In genomic region chr6:28896505-28897392, GRCh38 we compare ENCODE assay signal across 2 cellular contexts.
A peak's percentile ranks its signal among the peaks of the same experiment; 100 is the strongest.
TF ChIP-seq lines count a peak whose summit lies in the region.

No MANE protein-coding gene starts in this region.

TF ChIP-seq in GM23338, 12 proteins besides CTCF, POLR2A, EP300 and RAD21 (continued from another document):
- TF ChIP-seq REST (IDR thresholded peaks at IDR 0.05; ENCODE audit: unreplicated experiment) (no peak), EZH2phosphoT487 (IDR thresholded peaks at IDR 0.05; ENCODE audit: unreplicated experiment) (no peak), ZNF331 (CRISPR knock-in tag; IDR thresholded peaks at IDR 0.05; ENCODE audit: low read depth) (no peak), ZNF462 (CRISPR knock-in tag; IDR thresholded peaks at IDR 0.05) (no peak), ETS1 (IDR thresholded peaks at IDR 0.05) (no peak), JUNB (IDR thresholded peaks at IDR 0.05; ENCODE audit: unreplicated experiment) (no peak), EZH2 (IDR thresholded peaks at IDR 0.05; ENCODE audit: low read depth, unreplicated experiment) (no peak), STAT1 (IDR thresholded peaks at IDR 0.05; ENCODE audit: unreplicated experiment) (no peak)

TF ChIP-seq in K562, 482 proteins besides CTCF, POLR2A, EP300 and RAD21 (continued from another document and continues in another):
- TF ChIP-seq ATF3 (IDR thresholded peaks at IDR 0.05) (no peak), ATF3 (CRISPR knock-in tag; conservative IDR thresholded peaks at IDR 0.05) (0 out of 2 replicates have a peak, but pooled peaks have one; percentile 5), TCF3 (CRISPR knock-in tag; IDR thresholded peaks at IDR 0.05) (0 out of 2 replicates have a peak, but pooled peaks have one; percentile 9), LEF1 (IDR thresholded peaks at IDR 0.05) (no peak), FOSL1 (tag; conservative IDR thresholded peaks at IDR 0.05) (no peak), ZNF134 (CRISPR knock-in tag; conservative IDR thresholded peaks at IDR 0.05) (no peak), ZNF507 (tag; conservative IDR thresholded peaks at IDR 0.05) (no peak), XRCC4 (IDR thresholded peaks at IDR 0.05; ENCODE audit: extremely low read depth, insufficient read depth, insufficient read length) (no peak), ZNF696 (CRISPR knock-in tag; conservative IDR thresholded peaks at IDR 0.05) (no peak), CBX1 (IDR thresholded peaks at IDR 0.05; ENCODE audit: low read depth) (no peak), TAF7 (tag; IDR thresholded peaks at IDR 0.05) (peak; percentile 65), ATF2 (CRISPR knock-in tag; IDR thresholded peaks at IDR 0.05) (no peak; the same call in 1 of the 2 replicates), ZFP30 (CRISPR knock-in tag; IDR thresholded peaks at IDR 0.05; ENCODE audit: borderline replicate concordance) (no peak), USF2 (CRISPR knock-in tag; IDR thresholded peaks at IDR 0.05) (no peak), NCOA1 (IDR thresholded peaks at IDR 0.05; ENCODE audit: low read depth) (no peak), MYBL2 (IDR thresholded peaks at IDR 0.05; ENCODE audit: low read depth) (no peak), MYBL2 (CRISPR knock-in tag; IDR thresholded peaks at IDR 0.05; ENCODE audit: borderline replicate concordance) (no peak), BACH1 (tag; IDR thresholded peaks at IDR 0.05) (0 out of 2 replicates have a peak, but pooled peaks have one; percentile 17), NR0B1 (IDR thresholded peaks at IDR 0.05; ENCODE audit: partially characterized antibody) (no peak), NFE2 (IDR thresholded peaks at IDR 0.05; ENCODE audit: low read depth) (no peak), ZFPM2 (CRISPR knock-in tag; IDR thresholded peaks at IDR 0.05) (no peak), DEAF1 (CRISPR knock-in tag; IDR thresholded peaks at IDR 0.05) (peak; percentile 48; the same call in 1 of the 2 replicates), E2F5 (CRISPR knock-in tag; IDR thresholded peaks at IDR 0.05) (peak; percentile 65; the same call in 1 of the 2 replicates), HMGXB4 (CRISPR knock-in tag; IDR thresholded peaks at IDR 0.05) (peak; percentile 34; the same call in 1 of the 2 replicates), ZBTB2 (IDR thresholded peaks at IDR 0.05) (no peak), YY1 (IDR thresholded peaks at IDR 0.05; ENCODE audit: borderline replicate concordance in 1 of 3, control insufficient read depth in 1 of 3, extremely low read depth in 1 of 3, insufficient read depth in 3 of 3, insufficient read length in 1 of 3, insufficient replicate concordance in 2 of 3, low read depth in 1 of 3, low read length in 2 of 3) (peak in 2 of 3 experiments; percentile 53 to 87), CTBP1 (IDR thresholded peaks at IDR 0.05; ENCODE audit: borderline replicate concordance) (peak; percentile 13; the same call in 1 of the 2 replicates), TAF1 (IDR thresholded peaks at IDR 0.05; ENCODE audit: control insufficient read depth, extremely low read depth, insufficient read depth, low read length, severe bottlenecking) (peak; percentile 83), ZNF407 (IDR thresholded peaks at IDR 0.05; ENCODE audit: low read depth) (no peak), DLX4 (CRISPR knock-in tag; IDR thresholded peaks at IDR 0.05) (no peak), ZNF785 (CRISPR knock-in tag; IDR thresholded peaks at IDR 0.05) (no peak), ZNF23 (CRISPR knock-in tag; IDR thresholded peaks at IDR 0.05) (peak; percentile 64; the same call in 1 of the 2 replicates), NCOA4 (IDR thresholded peaks at IDR 0.05; ENCODE audit: partially characterized antibody) (no peak), JUND (IDR thresholded peaks at IDR 0.05; ENCODE audit: borderline replicate concordance, low read depth, low read length) (0 out of 2 replicates have a peak, but pooled peaks have one; percentile 1), JUND (tag; IDR thresholded peaks at IDR 0.05; ENCODE audit: borderline replicate concordance, low read depth, low read length) (no peak; the same call in 2 of the 3 replicates), MEIS2 (IDR thresholded peaks at IDR 0.05; ENCODE audit: partially characterized antibody) (no peak), MIER1 (IDR thresholded peaks at IDR 0.05; ENCODE audit: low read depth) (no peak), SNAPC5 (CRISPR knock-in tag; IDR thresholded peaks at IDR 0.05) (no peak)
